8 cellular contexts compared by ENCODE assay signal in the genomic region with DNA sequence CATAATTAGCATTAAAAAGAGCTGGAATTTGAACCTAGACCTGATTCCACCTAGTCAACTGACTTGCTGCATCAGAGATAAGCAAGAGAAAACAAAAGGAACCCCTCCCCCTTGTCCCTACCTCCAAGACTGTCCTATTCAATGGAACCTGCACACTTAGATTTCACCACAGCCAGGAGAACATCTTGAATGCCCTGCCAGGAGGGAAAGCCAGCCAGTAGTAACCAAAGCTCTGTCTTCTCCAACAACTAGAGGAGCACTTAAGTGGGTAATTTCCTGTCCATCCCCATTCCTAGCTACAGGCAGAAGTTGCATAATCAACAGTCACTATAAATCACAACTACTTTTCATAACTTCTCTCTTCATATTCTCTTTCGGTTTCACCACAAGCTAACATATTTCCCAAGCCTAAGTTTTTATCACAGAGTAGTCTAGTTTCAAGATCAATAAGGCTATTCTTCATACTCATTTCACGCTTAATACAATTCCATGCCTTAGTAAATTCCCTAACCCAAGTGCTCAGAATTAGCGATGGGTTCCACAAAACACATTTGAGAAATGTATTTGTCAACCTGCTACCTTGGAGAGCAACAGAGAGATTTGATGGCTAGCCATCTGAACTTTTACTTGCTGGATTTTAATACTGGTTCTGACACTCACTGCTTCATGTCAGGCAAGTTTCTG. TPM values are rescaled to one million over a fixed set of nuclear protein-coding genes. Genes with fewer than 3 reads are reported as not detected.
A peak's percentile ranks its signal among the peaks of the same experiment; 100 is the strongest.
DNase-seq lines count a peak whose midpoint lies in the region; ATAC-seq lines count a peak whose summit lies in the region.

No MANE protein-coding gene starts in this region.

- H3K4me2 ChIP-seq in skeletal muscle satellite cell (ENCODE audit: low read length): peak overlapping the region; percentile 99

- H3K9ac ChIP-seq in skeletal muscle satellite cell (ENCODE audit: low read depth, low read length): no peak overlapping the region

- H3K27me3 ChIP-seq in skeletal muscle satellite cell (ENCODE audit: control insufficient read depth, insufficient read depth, low read length): no peaks in the 10 kb centered on the region

- no peaks in the 10 kb centered on the region for H3K9me3 ChIP-seq in skeletal muscle satellite cell (replicated peaks; ENCODE audit: low read length)

- peak overlapping the region; percentile 79 for H3K4me3 ChIP-seq in skeletal muscle satellite cell (ENCODE audit: low read length)

- peak; percentile 64 for DNase-seq in NCI-H510A treated with DMSO at 0.1 percent for 48 hours (lab: John Stamatoyannopoulos, UW)
- DNase-seq in NCI-H510A (lab: John Stamatoyannopoulos, UW): no peak
- DNase-seq in NOMO-1 treated with dmso at 0.1 percent for 144 hours (lab: John Stamatoyannopoulos, UW; ENCODE audit: unreplicated experiment): peak; percentile 92
- DNase-seq in epidermal melanocyte (ENCODE audit: insufficient read length, low spot score): peak; percentile 91
- no peak for DNase-seq in midbrain (lab: John Stamatoyannopoulos, UW)

- peaks cover 20% of the 10 kb centered on the region for H3K4me1 ChIP-seq in skeletal muscle satellite cell (ENCODE audit: control insufficient read depth, insufficient read depth, low read length)

- ATAC-seq in HG02588 (IDR thresholded peaks at IDR 0.05; ENCODE audit: unreplicated experiment) (no peak), GM19395 (IDR thresholded peaks at IDR 0.05; ENCODE audit: unreplicated experiment) (no peak)

- no peaks in the 10 kb centered on the region for H3K36me3 ChIP-seq in skeletal muscle satellite cell (ENCODE audit: insufficient read depth, low read length)

RNA-seq across cellular contexts. Expression of a gene that starts 2.2 kb away (rescaled TPM):
- 19.0 and 19.7 TPM in 2 replicates for total RNA-seq in skeletal muscle satellite cell (2012; rRNA removed)

Comparison
In these comparisons a context has a peak if more than half of its experiments do, and no peak if none do; other contexts are left out.
1. DNase-seq: peak in NCI-H510A treated with DMSO at 0.1 percent for 48 hours (single experiment), NOMO-1 treated with dmso at 0.1 percent for 144 hours (single experiment) and epidermal melanocyte (single experiment); none in NCI-H510A (single experiment) and midbrain (single experiment).